1 cellular context compared by ENCODE assay signal in the genomic region with DNA sequence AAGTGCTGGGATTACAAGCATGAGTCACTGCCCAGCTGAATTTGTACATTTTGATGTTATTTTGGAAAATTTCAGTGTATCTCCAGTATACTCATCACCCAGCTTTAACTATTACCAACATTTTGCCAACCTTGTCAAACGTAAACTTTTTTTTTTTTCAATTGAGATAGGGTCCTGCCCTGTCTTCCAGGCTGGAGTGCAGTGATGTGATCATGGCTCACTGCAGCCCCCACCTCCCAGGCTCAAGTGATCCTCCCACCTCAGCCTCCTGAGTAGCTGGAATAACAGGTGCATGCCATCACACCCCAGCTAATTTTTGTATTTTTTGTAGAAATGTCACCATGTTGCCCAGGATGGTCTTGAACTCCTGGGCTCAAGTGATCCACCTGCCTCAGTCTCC.
TF ChIP-seq lines count a peak whose summit lies in the region.

No MANE protein-coding gene starts in this region.

TF ChIP-seq in HepG2, 621 proteins besides CTCF, POLR2A, EP300 and RAD21:
- TF ChIP-seq RBM22 (optimal IDR thresholded peaks at IDR 0.05; ENCODE audit: low read length): peak; percentile 19
- TF ChIP-seq, protein P1, sequence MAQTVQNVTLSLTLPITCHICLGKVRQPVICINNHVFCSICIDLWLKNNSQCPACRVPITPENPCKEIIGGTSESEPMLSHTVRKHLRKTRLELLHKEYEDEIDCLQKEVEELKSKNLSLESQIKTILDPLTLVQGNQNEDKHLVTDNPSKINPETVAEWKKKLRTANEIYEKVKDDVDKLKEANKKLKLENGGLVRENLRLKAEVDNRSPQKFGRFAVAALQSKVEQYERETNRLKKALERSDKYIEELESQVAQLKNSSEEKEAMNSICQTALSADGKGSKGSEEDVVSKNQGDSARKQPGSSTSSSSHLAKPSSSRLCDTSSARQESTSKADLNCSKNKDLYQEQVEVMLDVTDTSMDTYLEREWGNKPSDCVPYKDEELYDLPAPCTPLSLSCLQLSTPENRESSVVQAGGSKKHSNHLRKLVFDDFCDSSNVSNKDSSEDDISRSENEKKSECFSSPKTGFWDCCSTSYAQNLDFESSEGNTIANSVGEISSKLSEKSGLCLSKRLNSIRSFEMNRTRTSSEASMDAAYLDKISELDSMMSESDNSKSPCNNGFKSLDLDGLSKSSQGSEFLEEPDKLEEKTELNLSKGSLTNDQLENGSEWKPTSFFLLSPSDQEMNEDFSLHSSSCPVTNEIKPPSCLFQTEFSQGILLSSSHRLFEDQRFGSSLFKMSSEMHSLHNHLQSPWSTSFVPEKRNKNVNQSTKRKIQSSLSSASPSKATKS (CRISPR knock-in tag; IDR thresholded peaks at IDR 0.05): no peak
- TF ChIP-seq WIZ (CRISPR knock-in tag; IDR thresholded peaks at IDR 0.05): no peak
